In the genomic region with DNA sequence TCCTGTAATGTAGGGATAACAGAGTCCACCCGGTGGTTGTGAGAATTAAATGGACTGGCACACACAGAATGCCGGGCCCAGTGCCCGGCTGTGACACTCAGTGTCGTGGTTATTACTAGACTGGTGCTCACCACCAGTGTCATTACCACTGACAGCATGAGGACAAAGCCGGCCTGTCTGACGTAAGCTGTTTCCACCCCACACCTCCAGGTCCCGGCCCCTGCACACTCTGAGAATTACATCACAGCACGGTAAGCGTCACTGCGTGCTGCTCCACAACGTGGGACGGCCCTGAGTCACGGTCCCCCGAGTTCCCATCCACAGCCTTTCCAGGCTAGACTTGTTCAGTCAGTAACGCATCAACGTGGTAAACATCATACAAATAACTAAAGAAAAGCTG, we compare ENCODE assay signal across 13 cellular contexts. TPM values are rescaled to one million over a fixed set of nuclear protein-coding genes. Genes with fewer than 3 reads are reported as not detected.
DNase-seq lines count a peak whose midpoint lies in the region; ATAC-seq and TF ChIP-seq lines count a peak whose summit lies in the region.
"Had no signal": no experiment of that assay in that cellular context is flagged by ENCODE, and none has a peak within 500 bp of the region (broad histone marks: within the 10 kb centered on the region; RNA-seq: fewer than 3 reads in every experiment).

No MANE protein-coding gene starts in this region.

- peaks cover 77% of the 10 kb centered on the region for H3K4me1 ChIP-seq in left ventricle myocardium inferior

- peaks cover 49% of the 10 kb centered on the region for H3K4me1 Mint-ChIP-seq in progenitor cell of endocrine pancreas (ENCODE audit: low read depth)

- TF ChIP-seq CTCF in left ventricle myocardium inferior (IDR thresholded peaks at IDR 0.05; ENCODE audit: borderline replicate concordance), result no peak
- TF ChIP-seq CTCF in progenitor cell of endocrine pancreas (IDR thresholded peaks at IDR 0.05; ENCODE audit: unreplicated experiment), result no peak

- peak; percentile 50 for DNase-seq in AG20443 (ENCODE audit: low spot score)
- DNase-seq in astrocyte of the hippocampus (ENCODE audit: low read depth, low spot score), result peak; percentile 80
- peak; percentile 65 for DNase-seq in left ventricle myocardium inferior
- no peak for DNase-seq in progenitor cell of endocrine pancreas (ENCODE audit: low spot score, unreplicated experiment)
- DNase-seq in dedifferentiated amniotic fluid mesenchymal stem cell (ENCODE audit: extremely low spot score), result no peak
- DNase-seq in COLO829 (ENCODE audit: low spot score), result no peak
- DNase-seq: AML-193, glutamatergic neuron, NCI-H446 treated with DMSO at 0.1 percent for 48 hours had no signal

- H3K27ac Mint-ChIP-seq in progenitor cell of endocrine pancreas, result peak overlapping the region; percentile 92
- H3K27ac Mint-ChIP-seq: stimulated activated naive CD8-positive, alpha-beta T cell treated with anti-CD3 and anti-CD28 coated beads, Interleukin-15, Interleukin-2, amounts not matched to agents 100 ng/mL and 50 ng/mL, for 24 hours had no signal

- no peak for ATAC-seq in GM19324 (IDR thresholded peaks at IDR 0.05; ENCODE audit: low FRiP score, unreplicated experiment)
- no peak for ATAC-seq in GM21515 (IDR thresholded peaks at IDR 0.05; ENCODE audit: unreplicated experiment)
- ATAC-seq: GM12878 had no signal

- no peaks in the 10 kb centered on the region for H3K27me3 ChIP-seq in left ventricle myocardium inferior (ENCODE audit: low read depth)

- peak overlapping the region; percentile 86 for H3K27ac ChIP-seq in left ventricle myocardium inferior (replicated peaks)

- no peaks in the 10 kb centered on the region for H3K27me3 Mint-ChIP-seq in progenitor cell of endocrine pancreas
- H3K27me3 Mint-ChIP-seq: stimulated activated naive CD8-positive, alpha-beta T cell treated with anti-CD3 and anti-CD28 coated beads, Interleukin-15, Interleukin-2, amounts not matched to agents 100 ng/mL and 50 ng/mL, for 24 hours had no signal

- no peaks in the 10 kb centered on the region for H3K9me3 ChIP-seq in left ventricle myocardium inferior (replicated peaks)

- intact Hi-C loops in left ventricle myocardium inferior (cut with micrococcal nuclease), result no loop called here

- H3K4me3 ChIP-seq in left ventricle myocardium inferior, result peak overlapping the region; percentile 42
- H3K4me3 ChIP-seq: GM12878 had no signal

- no peaks in the 10 kb centered on the region for H3K36me3 ChIP-seq in left ventricle myocardium inferior

- H3K36me3 Mint-ChIP-seq in progenitor cell of endocrine pancreas (ENCODE audit: insufficient read depth), result peaks cover 58% of the 10 kb centered on the region

- H3K9me3 Mint-ChIP-seq in progenitor cell of endocrine pancreas (ENCODE audit: low read depth), result peaks cover 7% of the 10 kb centered on the region

- no peak overlapping the region for H3K4me3 Mint-ChIP-seq in progenitor cell of endocrine pancreas (ENCODE audit: low read depth)
- H3K4me3 Mint-ChIP-seq: stimulated activated naive CD8-positive, alpha-beta T cell treated with anti-CD3 and anti-CD28 coated beads, Interleukin-15, Interleukin-2, amounts not matched to agents 100 ng/mL and 50 ng/mL, for 24 hours had no signal

RNA-seq across cellular contexts. Expression of a gene that starts 22.9 kb away (rescaled TPM):
- total RNA-seq in left ventricle myocardium inferior, result 59.1 TPM
- 263 and 264 TPM in 2 replicates for total RNA-seq in progenitor cell of endocrine pancreas

Comparison
In these comparisons a context has a peak if more than half of its experiments do, and no peak if none do; other contexts are left out.
1. DNase-seq: peak in AG20443 (single experiment), astrocyte of the hippocampus (single experiment) and left ventricle myocardium inferior (single experiment); none in progenitor cell of endocrine pancreas (single experiment), dedifferentiated amniotic fluid mesenchymal stem cell (single experiment) and COLO829 (single experiment).